In the genomic region with DNA sequence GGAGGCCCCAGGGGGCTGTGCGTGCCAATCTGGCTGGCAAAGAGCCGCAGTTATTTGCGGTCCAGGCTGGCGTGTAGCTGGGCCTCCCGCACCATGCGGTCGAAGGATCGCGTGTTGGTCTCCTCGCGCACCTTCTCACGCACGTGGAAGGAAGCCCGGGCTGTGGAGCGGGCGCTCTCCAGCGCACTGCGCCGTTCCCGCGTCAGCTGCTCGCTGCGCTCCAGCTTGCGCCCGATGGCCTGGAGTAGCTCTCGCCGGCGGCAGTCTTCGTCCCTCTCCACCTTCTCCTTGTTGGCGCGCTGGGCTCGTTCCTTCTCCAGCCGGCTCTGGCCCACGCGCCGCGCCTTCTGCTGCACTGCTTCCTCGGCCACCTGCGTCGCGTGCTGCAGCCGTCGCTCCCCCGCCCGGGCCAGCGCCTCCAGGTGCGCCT, we compare ENCODE assay signal across 11 cellular contexts. TPM values are rescaled to one million over a fixed set of nuclear protein-coding genes. Genes with fewer than 3 reads are reported as not detected.
DNase-seq lines count a peak whose midpoint lies in the region; ATAC-seq, FAIRE-seq and TF ChIP-seq lines count a peak whose summit lies in the region.
"Had no signal": no experiment of that assay in that cellular context is flagged by ENCODE, and none has a peak within 500 bp of the region (broad histone marks: within the 10 kb centered on the region; RNA-seq: fewer than 3 reads in every experiment).

No MANE protein-coding gene starts in this region.

- H3K4me1 Mint-ChIP-seq in neural progenitor cell: peaks cover 11% of the 10 kb centered on the region

- no peak overlapping the region for H3K27ac Mint-ChIP-seq in neural progenitor cell

- peaks cover 21% of the 10 kb centered on the region for H3K9me3 ChIP-seq in BLaER1
- H3K9me3 ChIP-seq in right atrium auricular region: no peaks in the 10 kb centered on the region
- no peaks in the 10 kb centered on the region for H3K9me3 ChIP-seq in neural progenitor cell (ENCODE audit: low read depth)
- H3K9me3 ChIP-seq: gastroesophageal sphincter had no signal

- H3K27ac ChIP-seq in BLaER1 (no peak overlapping the region), right atrium auricular region (no peak overlapping the region), neural progenitor cell (no peak overlapping the region)
- H3K27ac ChIP-seq: gastroesophageal sphincter had no signal

- H3K9me3 Mint-ChIP-seq in neural progenitor cell: peaks cover 8% of the 10 kb centered on the region

- peaks cover 3% of the 10 kb centered on the region for H3K27me3 Mint-ChIP-seq in neural progenitor cell (ENCODE audit: insufficient read depth, low read depth)

- no peak for FAIRE-seq in D721Med (lab: Jason Lieb, UNC)
- FAIRE-seq: GM12878 had no signal

- DNase-seq in LNCaP clone FGC (ENCODE audit: low read depth) (no peak), right atrium auricular region (ENCODE audit: low spot score) (no peak), skeletal muscle cell (ENCODE audit: low read depth) (no peak), amniotic stem cell (lab: John Stamatoyannopoulos, UW) (no peak), D721Med (ENCODE audit: insufficient read length, low spot score) (no peak), neural progenitor cell (ENCODE audit: low spot score) (no peak)

- H3F3A ChIP-seq in neural progenitor cell (ENCODE audit: low read depth): peaks cover 41% of the 10 kb centered on the region

- peaks cover 24% of the 10 kb centered on the region for H3K36me3 Mint-ChIP-seq in neural progenitor cell

- H3K79me2 ChIP-seq in neural progenitor cell (ENCODE audit: low read depth): peaks cover 28% of the 10 kb centered on the region

- ATAC-seq in GM19452 (IDR thresholded peaks at IDR 0.05; ENCODE audit: unreplicated experiment): no peak
- ATAC-seq: GM12878 had no signal

- no peak overlapping the region for H2AFZ ChIP-seq in neural progenitor cell (replicated peaks)

- H3K36me3 ChIP-seq in BLaER1 (no peaks in the 10 kb centered on the region), right atrium auricular region (no peaks in the 10 kb centered on the region), neural progenitor cell (peaks cover 17% of the 10 kb centered on the region)
- H3K36me3 ChIP-seq: gastroesophageal sphincter had no signal

- TF ChIP-seq CTCF in LNCaP clone FGC (IDR thresholded peaks at IDR 0.05; ENCODE audit: control insufficient read depth, extremely low read depth, insufficient read depth) (no peak), right atrium auricular region (IDR thresholded peaks at IDR 0.05) (no peak), D721Med (IDR thresholded peaks at IDR 0.05; ENCODE audit: insufficient read depth, missing control alignments) (no peak), neural progenitor cell (IDR thresholded peaks at IDR 0.05) (no peak)

- H4K20me1 ChIP-seq in BLaER1: peaks cover 25% of the 10 kb centered on the region
- no peaks in the 10 kb centered on the region for H4K20me1 ChIP-seq in neural progenitor cell (ENCODE audit: low read depth)

- no peak overlapping the region for H3K4me3 Mint-ChIP-seq in neural progenitor cell

- H3K4me1 ChIP-seq in BLaER1 (peaks cover 35% of the 10 kb centered on the region), right atrium auricular region (peaks cover 0 to 32% of the 10 kb centered on the region in 2 donors), neural progenitor cell (peaks cover 8% of the 10 kb centered on the region)

- H3K27me3 ChIP-seq in BLaER1: peaks cover 48% of the 10 kb centered on the region
- H3K27me3 ChIP-seq in right atrium auricular region: peaks cover 5 to 26% of the 10 kb centered on the region in 2 donors
- H3K27me3 ChIP-seq in neural progenitor cell: no peaks in the 10 kb centered on the region

- H3K4me3 ChIP-seq in BLaER1 (peak overlapping the region; percentile 66), LNCaP clone FGC (ENCODE audit: low read depth, low read length) (peak overlapping the region; percentile 21; the same call in 1 of the 2 replicates), right atrium auricular region (peak overlapping the region; percentile 15 to 49), skeletal muscle cell (ENCODE audit: low read depth, low read length) (peak overlapping the region; percentile 34), neural progenitor cell (no peak overlapping the region)
- H3K4me3 ChIP-seq: GM12878 had no signal

- H3K9ac ChIP-seq in BLaER1 (no peak overlapping the region), neural progenitor cell (no peak overlapping the region)

- H3K4me2 ChIP-seq in BLaER1 (peak overlapping the region; percentile 88), neural progenitor cell (no peak overlapping the region)

RNA-seq across cellular contexts. Expression of a gene that starts 3.2 kb away (rescaled TPM):
- not detected for total RNA-seq in right atrium auricular region
- total RNA-seq in neural progenitor cell (ENCODE audit: low replicate concordance): 8.6 and 19.7 TPM in 2 replicates
- total RNA-seq: gastroesophageal sphincter, GM12878, ureter had no signal

RNA-seq across cellular contexts. Expression of a gene that starts 39.9 kb away (rescaled TPM):
- total RNA-seq in right atrium auricular region: 10 to 100 TPM; 19.2 to 24.7 TPM
- total RNA-seq in neural progenitor cell (ENCODE audit: low replicate concordance): 6.3 and 9.2 TPM in 2 replicates
